ENCODE assay signal across 31 cellular contexts in the genomic region with DNA sequence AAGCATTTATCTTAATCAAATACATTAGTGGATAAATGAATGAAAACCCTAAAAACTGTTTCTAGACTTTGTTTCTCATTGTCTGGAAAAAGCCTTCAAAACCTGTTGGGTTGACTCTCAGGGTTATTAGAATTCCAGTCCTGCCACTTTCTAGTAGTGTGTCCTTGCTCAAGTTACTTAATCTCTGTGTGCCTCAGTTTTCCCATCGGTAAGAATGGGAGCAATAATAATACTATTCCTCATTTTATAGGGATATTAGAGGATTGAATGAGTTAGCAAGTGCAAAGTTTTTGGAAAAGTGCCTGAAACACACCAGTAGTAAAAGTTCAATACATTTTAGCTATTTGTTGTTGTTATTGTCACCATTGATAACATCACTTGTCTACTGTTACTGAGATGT. TPM values are rescaled to one million over a fixed set of nuclear protein-coding genes. Genes with fewer than 3 reads are reported as not detected.
"Had no signal": no experiment of that assay in that cellular context is flagged by ENCODE, and none has a peak within 500 bp of the region (broad histone marks: within the 10 kb centered on the region; RNA-seq: fewer than 3 reads in every experiment).

No MANE protein-coding gene starts in this region.

- FAIRE-seq: urothelium cell line had no signal

- H3K4me3 ChIP-seq: stomach, suprapubic skin, testis, thoracic aorta, thyroid gland, tibial artery, tibial nerve, transverse colon, upper lobe of left lung, upper lobe of right lung, uterus, vagina had no signal

- H3K9me3 ChIP-seq: stomach, suprapubic skin, testis, thoracic aorta, tibial artery, tibial nerve, transverse colon, upper lobe of left lung, upper lobe of right lung, uterus, vagina had no signal

- H3K27ac ChIP-seq: stomach, suprapubic skin, testis, thoracic aorta, thyroid gland, tibial artery, tibial nerve, transverse colon, upper lobe of left lung, upper lobe of right lung, uterus, vagina had no signal

- DNase-seq: stimulated activated CD4-positive, alpha-beta T cell treated with anti-CD3 and anti-CD28 coated beads, Interleukin-2, amount 100 ng/mL, for 48 hours; stimulated activated CD4-positive, alpha-beta T cell treated with anti-CD3 and anti-CD28 coated beads, Interleukin-4, amount 100 ng/mL, for 1 hour; stimulated activated CD4-positive, alpha-beta T cell treated with anti-CD3 and anti-CD28 coated beads, Interleukin-4, amount 100 ng/mL, for 24 hours; stimulated activated CD4-positive, alpha-beta T cell treated with anti-CD3 and anti-CD28 coated beads, Interleukin-4, amount 100 ng/mL, for 4 hours; stimulated activated CD8-positive, alpha-beta memory T cell treated with anti-CD3 and anti-CD28 coated beads, Interleukin-4, amount 100 ng/mL, for 48 hours; stimulated activated naive B cell treated with anti-CD40 and anti-IgM and Interleukin-4, amounts not matched to agents 10 μg/mL and 1 μg/mL and 100 μg/mL, for 72 hours; stimulated activated naive CD4-positive, alpha-beta T cell; stimulated activated naive CD4-positive, alpha-beta T cell treated with Interleukin-2 at 50 U/mL for 16 hours; stimulated activated naive CD8-positive, alpha-beta T cell treated with anti-CD3 and anti-CD28 coated beads, Interleukin-15, amount 100 ng/mL, for 72 hours; stimulated activated naive CD8-positive, alpha-beta T cell treated with anti-CD3 and anti-CD28 coated beads, Interleukin-15, Interleukin-2, amounts not matched to agents 100 U/mL and 50 U/mL, for 24 hours; stomach; substantia nigra; testis; thyroid gland; tibial artery; transverse colon; trophoblast cell; upper lobe of left lung; upper lobe of right lung; uterus had no signal

- ATAC-seq: stimulated activated effector memory CD8-positive, alpha-beta T cell treated with anti-CD3 and anti-CD28 coated beads, Interleukin-12 subunit alpha, Interleukin-12 subunit beta, amount 100 ng/mL, for 72 hours; stimulated activated memory B cell treated with anti-CD40 and anti-IgM and Interleukin-4, amounts not matched to agents 10 μg/mL and 1 μg/mL and 100 μg/mL, for 72 hours; stimulated activated naive B cell treated with anti-CD40 and anti-IgM and Interleukin-4, amounts not matched to agents 10 μg/mL and 1 μg/mL and 100 μg/mL, for 72 hours; stimulated activated naive CD8-positive, alpha-beta T cell treated with anti-CD3 and anti-CD28 coated beads, Interleukin-15, amount 100 ng/mL, for 72 hours; stimulated activated naive CD8-positive, alpha-beta T cell treated with anti-CD3 and anti-CD28 coated beads, Interleukin-15, Interleukin-2, amounts not matched to agents 100 U/mL and 50 U/mL, for 24 hours; upper lobe of right lung had no signal

- H3K4me1 ChIP-seq: testis, upper lobe of right lung, uterus, vagina had no signal

- H3K36me3 ChIP-seq: stomach, suprapubic skin, thoracic aorta, thyroid gland, tibial artery, tibial nerve, transverse colon, upper lobe of left lung, upper lobe of right lung, uterus, vagina had no signal

- H3K27me3 ChIP-seq: testis, vagina had no signal

RNA-seq across cellular contexts. Expression of gene URAD, which starts 2.9 kb away (rescaled TPM):
- total RNA-seq: suprapubic skin, temporal lobe, thoracic aorta, thyroid gland, tibial nerve, upper lobe of right lung, ureter, urinary bladder, uterus, vagina had no signal
- polyA plus RNA-seq: urinary bladder had no signal

RNA-seq across cellular contexts. Expression of gene CDX2, which starts 16.5 kb away (rescaled TPM):
- total RNA-seq: subcutaneous adipose tissue, suprapubic skin, temporal lobe, thoracic aorta, thyroid gland, tibial nerve, upper lobe of right lung, ureter, urinary bladder, vagina had no signal
- polyA plus RNA-seq: urinary bladder had no signal
